Comparison of ENCODE assay signal across 26 cellular contexts in the genomic region with DNA sequence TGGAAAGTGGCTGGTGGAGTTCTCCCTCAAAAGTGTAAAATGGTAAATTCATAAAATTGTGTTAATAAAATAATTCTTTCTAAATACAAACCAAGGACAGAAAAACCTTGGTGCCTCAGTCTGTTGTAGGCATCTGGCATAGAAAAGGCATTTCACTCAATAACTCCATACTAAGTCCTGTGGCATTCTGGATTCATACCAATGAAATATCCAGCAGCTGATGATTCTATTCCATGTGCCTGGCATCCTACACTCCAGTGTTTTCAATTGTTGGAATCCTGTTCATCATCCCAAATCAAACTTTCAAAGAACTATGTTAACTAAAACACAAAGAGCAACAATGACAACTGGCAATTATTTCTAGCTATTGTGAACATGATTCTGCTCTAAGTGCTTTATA.
"Had no signal": no experiment of that assay in that cellular context is flagged by ENCODE, and none has a peak within 500 bp of the region (broad histone marks: within the 10 kb centered on the region; RNA-seq: fewer than 3 reads in every experiment).

No MANE protein-coding gene starts in this region.

- FAIRE-seq: endometrium, frontal cortex, kidney had no signal

- H3K4me3 ChIP-seq: colonic mucosa, esophagus squamous epithelium, gastroesophageal sphincter, heart left ventricle, hepatocyte, lower lobe of right lung, mucosa of descending colon had no signal

- ATAC-seq: effector memory CD8-positive, alpha-beta T cell; esophagus mucosa; foreskin keratinocyte; gastroesophageal sphincter; heart left ventricle; left colon; left lobe of liver; left ventricle myocardium superior; lower lobe of right lung; mucosa of descending colon had no signal

- H3K4me1 ChIP-seq: colonic mucosa, gastroesophageal sphincter, heart left ventricle, lower lobe of right lung had no signal

- H3K27me3 ChIP-seq: colonic mucosa, esophagus squamous epithelium, foreskin keratinocyte, gastroesophageal sphincter, heart left ventricle, hepatocyte had no signal

- H3K9me3 ChIP-seq: colonic mucosa, esophagus squamous epithelium, gastroesophageal sphincter, heart left ventricle, lower lobe of right lung, mucosa of descending colon had no signal

- DNase-seq: colonic mucosa; cortex of kidney; effector CD8-positive, alpha-beta T cell; effector memory CD8-positive, alpha-beta T cell; endodermal cell; erythroblast; esophagus squamous epithelium; foreskin keratinocyte; heart left ventricle; hypothalamus; immature natural killer cell; islet precursor cell; kidney; kidney glomerular epithelial cell; left colon; left ventricle myocardium superior; lower lobe of right lung; mesenchymal stem cell; mucosa of descending colon had no signal

- H3K27ac ChIP-seq: colonic mucosa, epithelial cell of prostate, esophagus squamous epithelium, foreskin keratinocyte, gastroesophageal sphincter, heart left ventricle, hepatocyte, lower lobe of right lung had no signal

- H2AFZ ChIP-seq: hepatocyte had no signal

- H3K79me2 ChIP-seq: hepatocyte had no signal

- H3K4me2 ChIP-seq: hepatocyte had no signal

- H3K36me3 ChIP-seq: colonic mucosa, esophagus squamous epithelium, gastroesophageal sphincter, heart left ventricle, lower lobe of right lung had no signal
